In the genomic region with DNA sequence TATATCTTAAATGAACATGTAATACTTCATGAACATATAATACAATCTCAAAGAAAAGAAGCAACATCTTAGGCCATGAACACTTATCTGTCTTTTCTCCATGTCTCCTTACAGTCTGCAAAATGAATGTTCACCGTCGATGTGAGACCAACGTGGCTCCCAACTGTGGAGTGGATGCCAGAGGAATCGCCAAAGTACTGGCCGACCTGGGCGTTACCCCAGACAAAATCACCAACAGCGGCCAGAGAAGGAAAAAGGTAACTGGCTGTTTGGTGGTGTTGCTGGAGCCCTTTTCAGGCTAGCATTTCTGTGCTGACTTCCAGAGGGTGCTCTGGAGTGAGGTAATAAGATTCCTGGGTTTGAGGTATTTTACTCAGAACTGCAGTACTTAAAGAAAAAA, we compare ENCODE assay signal across 24 cellular contexts.
A peak's percentile ranks its signal among the peaks of the same experiment; 100 is the strongest.
DNase-seq lines count a peak whose midpoint lies in the region; ATAC-seq, FAIRE-seq and TF ChIP-seq lines count a peak whose summit lies in the region.
"Had no signal": no experiment of that assay in that cellular context is flagged by ENCODE, and none has a peak within 500 bp of the region (broad histone marks: within the 10 kb centered on the region; RNA-seq: fewer than 3 reads in every experiment).

No MANE protein-coding gene starts in this region.

- no peak for TF ChIP-seq RAD21 in HepG2 (CRISPR knock-in tag; IDR thresholded peaks at IDR 0.05)

- H3K4me3 Mint-ChIP-seq in H9, result no peak overlapping the region
- no peak overlapping the region for H3K4me3 Mint-ChIP-seq in naive thymus-derived CD8-positive, alpha-beta T cell
- H3K4me3 Mint-ChIP-seq: activated CD4-positive, alpha-beta T cell treated with anti-CD3 and anti-CD28 coated beads, Interleukin-2, amount 10 ng/mL, durations not matched to agents 7 days and 5 days; activated naive CD4-positive, alpha-beta T cell treated with anti-CD3 and anti-CD28 coated beads, Interleukin-2, amount 50 U/mL, for 24 hours; activated T-helper 17 cell treated with anti-CD3 and anti-CD28 coated beads, Interleukin-2, amount 50 U/mL, for 72 hours; dendritic cell treated with granulocyte-macrophage colony-stimulating factor and Interleukin-4, amounts not matched to agents 40 ng/mL and 50 ng/mL, for 4 days had no signal

- TF ChIP-seq EP300 in HepG2 (IDR thresholded peaks at IDR 0.05; ENCODE audit: low read depth in 2 of 2, low read length in 2 of 2) (no peak), HepG2 (CRISPR knock-in tag; IDR thresholded peaks at IDR 0.05; ENCODE audit: borderline replicate concordance) (no peak)

- WGBS in H9 (ENCODE audit: extremely low coverage, insufficient read length, low lambda C conversion rate), result no CpG with 5 or more reads among the region's 7 CpGs
- WGBS in HepG2 (ENCODE audit: low lambda C conversion rate), result 97% methylated on average over 7 of the region's 7 CpGs
- WGBS in spleen, 5 donors, result 85 to 96% (median 93%) methylated on average over 7 of the region's 7 CpGs

- H3T11ph ChIP-seq in H9 (ENCODE audit: low read length), result no peak overlapping the region

- H3K4me2 ChIP-seq in H9 (ENCODE audit: insufficient read depth, insufficient read length, low read length) (no peak overlapping the region), HepG2 (ENCODE audit: low read depth, low read length) (no peak overlapping the region)

- no peak for TF ChIP-seq POLR2A in HepG2 (IDR thresholded peaks at IDR 0.05; ENCODE audit: insufficient read depth in 1 of 2, low read depth in 2 of 2, low read length in 2 of 2)
- TF ChIP-seq POLR2A in spleen (IDR thresholded peaks at IDR 0.05), result no peak

- BruUV-seq in HepG2 (replicated peaks; lab: Mats Ljungman, UMichigan), result no TSS peak

- H3K4me3 ChIP-seq in coronary artery, result no peak overlapping the region
- no peak overlapping the region for H3K4me3 ChIP-seq in HepG2 (replicated peaks in 1 of 3; ENCODE audit: insufficient read depth in 1 of 3, low read depth in 2 of 3, low read length in 3 of 3)
- no peak overlapping the region for H3K4me3 ChIP-seq in spleen
- H3K4me3 ChIP-seq: cardiac muscle cell, GM12878 had no signal

- no peaks in the 10 kb centered on the region for H3K79me1 ChIP-seq in H9 (ENCODE audit: insufficient read depth, low read depth, low read length, poor library complexity, severe bottlenecking)

- H3K9ac ChIP-seq in H9 (ENCODE audit: extremely low read depth, insufficient read length, low read length) (no peak overlapping the region), HepG2 (ENCODE audit: insufficient read depth, low read depth, low read length) (no peak overlapping the region)

- H3K18ac ChIP-seq in H9 (ENCODE audit: insufficient read length, low read depth, low read length), result peak overlapping the region; percentile 12

- no peaks in the 10 kb centered on the region for H3K36me3 ChIP-seq in HepG2 (replicated peaks in 1 of 2; ENCODE audit: control insufficient read depth in 1 of 2, insufficient read depth in 2 of 2, low read length in 2 of 2)
- peaks cover 0 to 56% (median 9%) of the 10 kb centered on the region in 6 donors for H3K36me3 ChIP-seq in spleen
- H3K36me3 ChIP-seq: WERI-Rb-1 had no signal

- H3K4ac ChIP-seq in H9 (ENCODE audit: low read depth, low read length), result no peak overlapping the region

- H3K23me2 ChIP-seq in H9 (ENCODE audit: insufficient read length, low read depth, low read length, poor library complexity, severe bottlenecking), result no peaks in the 10 kb centered on the region

- no peak for FAIRE-seq in HepG2 (lab: Jason Lieb, UNC)
- FAIRE-seq: GM12878, H54 had no signal

- H4K8ac ChIP-seq in H9 (replicated peaks; ENCODE audit: insufficient read length, low read depth, low read length), result no peak overlapping the region

- H3K27me3 ChIP-seq in H9 (ENCODE audit: insufficient read depth, low read length), result no peaks in the 10 kb centered on the region
- no peaks in the 10 kb centered on the region for H3K27me3 ChIP-seq in HepG2 (ENCODE audit: control insufficient read depth in 1 of 2, insufficient read depth in 2 of 2, low read length in 2 of 2)
- no peaks in the 10 kb centered on the region for H3K27me3 ChIP-seq in spleen (replicated peaks in 1 of 7)
- H3K27me3 ChIP-seq: cardiac muscle cell had no signal

- H3K79me2 ChIP-seq in H9 (ENCODE audit: insufficient read depth, low read length) (no peaks in the 10 kb centered on the region), HepG2 (ENCODE audit: insufficient read depth, low read length) (no peaks in the 10 kb centered on the region)

- no peak overlapping the region for H3K23ac ChIP-seq in H9 (ENCODE audit: insufficient read length, low read depth, low read length)

- H3K14ac ChIP-seq in H9 (ENCODE audit: insufficient read depth, low read length), result no peak overlapping the region

- no peak overlapping the region for H3K27ac ChIP-seq in H9 (ENCODE audit: insufficient read length, low read depth, low read length)
- peak overlapping the region; percentile 37 to 77 for H3K27ac ChIP-seq in coronary artery
- H3K27ac ChIP-seq in HepG2 (ENCODE audit: extremely low read length, insufficient read depth, low read length), result no peak overlapping the region
- H3K27ac ChIP-seq in spleen, result peak overlapping the region in 7 of 8 donors; percentile 36 to 77 (median 63)
- H3K27ac ChIP-seq: C4-2B, cardiac muscle cell, WERI-Rb-1 had no signal

- H3K9me3 ChIP-seq in H9 (ENCODE audit: control insufficient read depth, low read depth, low read length) (no peaks in the 10 kb centered on the region), HepG2 (ENCODE audit: low read length) (no peaks in the 10 kb centered on the region), spleen (no peaks in the 10 kb centered on the region)

- H3K27ac Mint-ChIP-seq in H9, result no peak overlapping the region; a peak in 1 of 7 replicates
- no peak overlapping the region for H3K27ac Mint-ChIP-seq in naive thymus-derived CD8-positive, alpha-beta T cell
- H3K27ac Mint-ChIP-seq: activated CD4-positive, alpha-beta T cell treated with anti-CD3 and anti-CD28 coated beads, Interleukin-2, amount 10 ng/mL, durations not matched to agents 7 days and 5 days; activated naive CD4-positive, alpha-beta T cell treated with anti-CD3 and anti-CD28 coated beads, Interleukin-2, amount 50 U/mL, for 24 hours; activated T-helper 17 cell treated with anti-CD3 and anti-CD28 coated beads, Interleukin-2, amount 50 U/mL, for 72 hours; dendritic cell treated with granulocyte-macrophage colony-stimulating factor and Interleukin-4, amounts not matched to agents 40 ng/mL and 50 ng/mL, for 4 days had no signal

- POLR2A ChIA-PET in HepG2 (lab: Yijun Ruan, JAX), result interaction anchor here (2.6 kb wide), 1 partner anchor 9 kb away, joined by 20 read pairs; no protein-coding TSS in a partner anchor
- POLR2A ChIA-PET in naive thymus-derived CD8-positive, alpha-beta T cell (lab: Charles Lee), result no interaction called here

- no peaks in the 10 kb centered on the region for H4K20me1 ChIP-seq in H9 (ENCODE audit: control insufficient read depth, insufficient read depth, insufficient read length)
- H4K20me1 ChIP-seq in HepG2 (ENCODE audit: insufficient read depth, low read length), result no peaks in the 10 kb centered on the region

- in situ Hi-C loops in HepG2 (cut with HindIII; ENCODE audit: extremely low pct_ligation_motif_present, low pct_unique_long_range_greater_than_20kb), result no loop called here

- no peak overlapping the region for H4K91ac ChIP-seq in H9 (ENCODE audit: insufficient read length, low read depth, low read length)

- no peak for TF ChIP-seq CTCF in H9 (conservative IDR thresholded peaks at IDR 0.05)
- no peak for TF ChIP-seq CTCF in coronary artery (IDR thresholded peaks at IDR 0.05)
- TF ChIP-seq CTCF in HepG2 (CRISPR knock-in tag; IDR thresholded peaks at IDR 0.05), result no peak
- no peak for TF ChIP-seq CTCF in spleen (IDR thresholded peaks at IDR 0.05 in 8 of 11, conservative IDR thresholded peaks at IDR 0.05 in 3 of 11)

- H2BK120ac ChIP-seq in H9 (ENCODE audit: low read depth, low read length, poor library complexity, severe bottlenecking), result no peak overlapping the region

- intact Hi-C loops in HepG2 (cut with micrococcal nuclease; ENCODE audit: unreplicated experiment) (no loop called here), spleen (cut with DNase I; ENCODE audit: low total_unique reads) (no loop called here)

- H2AFZ ChIP-seq in H9 (ENCODE audit: low read length) (no peak overlapping the region), HepG2 (ENCODE audit: low read length) (no peak overlapping the region)

- H2BK20ac ChIP-seq in H9 (ENCODE audit: low read depth, low read length, poor library complexity, severe bottlenecking), result no peak overlapping the region

- H3K56ac ChIP-seq in H9 (ENCODE audit: insufficient read length, low read depth, low read length), result no peak overlapping the region

- no peak for ATAC-seq in HepG2
- ATAC-seq in HG02973 (IDR thresholded peaks at IDR 0.05; ENCODE audit: unreplicated experiment), result no peak
- no peak for ATAC-seq in naive thymus-derived CD8-positive, alpha-beta T cell
- no peak for ATAC-seq in HG02642 (IDR thresholded peaks at IDR 0.05; ENCODE audit: poor library complexity, unreplicated experiment)
- ATAC-seq: activated T-helper 17 cell treated with anti-CD3 and anti-CD28 coated beads, Interleukin-2, amount 50 U/mL, for 72 hours; GM12878 had no signal

- H3K9me3 Mint-ChIP-seq in H9, result no peaks in the 10 kb centered on the region
- H3K9me3 Mint-ChIP-seq in naive thymus-derived CD8-positive, alpha-beta T cell, result no peaks in the 10 kb centered on the region
- H3K9me3 Mint-ChIP-seq: activated CD4-positive, alpha-beta T cell treated with anti-CD3 and anti-CD28 coated beads, Interleukin-2, amount 10 ng/mL, durations not matched to agents 7 days and 5 days; activated naive CD4-positive, alpha-beta T cell treated with anti-CD3 and anti-CD28 coated beads, Interleukin-2, amount 50 U/mL, for 24 hours; activated T-helper 17 cell treated with anti-CD3 and anti-CD28 coated beads, Interleukin-2, amount 50 U/mL, for 72 hours; dendritic cell treated with granulocyte-macrophage colony-stimulating factor and Interleukin-4, amounts not matched to agents 40 ng/mL and 50 ng/mL, for 4 days had no signal

- no peak overlapping the region for H2BK5ac ChIP-seq in H9 (ENCODE audit: insufficient read length, low read length)

- H2BK15ac ChIP-seq in H9 (ENCODE audit: low read depth, low read length), result no peak overlapping the region

- no peaks in the 10 kb centered on the region for H3K36me3 Mint-ChIP-seq in H9 (ENCODE audit: insufficient read depth in 1 of 3, low read depth in 3 of 3)
- H3K36me3 Mint-ChIP-seq in naive thymus-derived CD8-positive, alpha-beta T cell, result peaks cover 8 to 36% (median 26%) of the 10 kb centered on the region in 3 donors

- H3K4me1 Mint-ChIP-seq in H9, result no peaks in the 10 kb centered on the region
- no peaks in the 10 kb centered on the region for H3K4me1 Mint-ChIP-seq in naive thymus-derived CD8-positive, alpha-beta T cell
- H3K4me1 Mint-ChIP-seq: activated CD4-positive, alpha-beta T cell treated with anti-CD3 and anti-CD28 coated beads, Interleukin-2, amount 10 ng/mL, durations not matched to agents 7 days and 5 days; activated naive CD4-positive, alpha-beta T cell treated with anti-CD3 and anti-CD28 coated beads, Interleukin-2, amount 50 U/mL, for 24 hours; activated T-helper 17 cell treated with anti-CD3 and anti-CD28 coated beads, Interleukin-2, amount 50 U/mL, for 72 hours had no signal

- H2AK5ac ChIP-seq in H9 (ENCODE audit: insufficient read length, low read length), result no peak overlapping the region

- peak overlapping the region; percentile 53 for H2BK12ac ChIP-seq in H9 (ENCODE audit: insufficient read length, low read depth, low read length)

- H4K5ac ChIP-seq in H9 (ENCODE audit: insufficient read length, low read depth, low read length), result no peak overlapping the region

- 0 out of 2 replicates have a peak, but pooled peaks cover 3% of the 10 kb centered on the region for H3K4me1 ChIP-seq in H9 (ENCODE audit: insufficient read depth, low read length)
- H3K4me1 ChIP-seq in HepG2 (ENCODE audit: insufficient read depth, low read length), result peaks cover 35% of the 10 kb centered on the region
- H3K4me1 ChIP-seq in spleen, result peaks cover 0 to 10% (median 0%) of the 10 kb centered on the region in 6 donors

- H3K27me3 Mint-ChIP-seq in H9 (ENCODE audit: low read depth), result no peaks in the 10 kb centered on the region; the same call in 1 of the 2 replicates
- H3K27me3 Mint-ChIP-seq in naive thymus-derived CD8-positive, alpha-beta T cell, result no peaks in the 10 kb centered on the region
- H3K27me3 Mint-ChIP-seq: activated CD4-positive, alpha-beta T cell treated with anti-CD3 and anti-CD28 coated beads, Interleukin-2, amount 10 ng/mL, durations not matched to agents 7 days and 5 days; activated naive CD4-positive, alpha-beta T cell treated with anti-CD3 and anti-CD28 coated beads, Interleukin-2, amount 50 U/mL, for 24 hours; activated T-helper 17 cell treated with anti-CD3 and anti-CD28 coated beads, Interleukin-2, amount 50 U/mL, for 72 hours; dendritic cell treated with granulocyte-macrophage colony-stimulating factor and Interleukin-4, amounts not matched to agents 40 ng/mL and 50 ng/mL, for 4 days had no signal

- CTCF ChIA-PET in HepG2 (lab: Yijun Ruan, JAX; ENCODE audit: low intra/inter-chr PET ratio, low total read pairs), result no interaction called here

- DNase-seq in H9 (no peak), coronary artery (ENCODE audit: low spot score) (no peak), HepG2 (ENCODE audit: low spot score) (no peak), spleen (no peak), OCI-M1 (lab: John Stamatoyannopoulos, UW) (no peak)
- DNase-seq in naive thymus-derived CD8-positive, alpha-beta T cell, result no peak
- DNase-seq: activated CD4-positive, alpha-beta T cell treated with anti-CD3 and anti-CD28 coated beads, Interleukin-2, amount 10 ng/mL, durations not matched to agents 7 days and 5 days; anterior cingulate cortex; head of caudate nucleus; left cardiac atrium; NCI-H1092 treated with DMSO at 0.1 percent for 48 hours; NCI-H1930; NCI-H748 treated with DMSO at 0.1 percent for 48 hours; T-helper 9 cell; WERI-Rb-1 had no signal

Comparison
In these comparisons a context has a peak if more than half of its experiments do, and no peak if none do; other contexts are left out.
1. H3K27ac ChIP-seq: peak in coronary artery (2 of 2) and spleen (7 of 8); none in H9 (single experiment) and HepG2 (single experiment).